ENCODE assay signal across 8 cellular contexts in the genomic region with DNA sequence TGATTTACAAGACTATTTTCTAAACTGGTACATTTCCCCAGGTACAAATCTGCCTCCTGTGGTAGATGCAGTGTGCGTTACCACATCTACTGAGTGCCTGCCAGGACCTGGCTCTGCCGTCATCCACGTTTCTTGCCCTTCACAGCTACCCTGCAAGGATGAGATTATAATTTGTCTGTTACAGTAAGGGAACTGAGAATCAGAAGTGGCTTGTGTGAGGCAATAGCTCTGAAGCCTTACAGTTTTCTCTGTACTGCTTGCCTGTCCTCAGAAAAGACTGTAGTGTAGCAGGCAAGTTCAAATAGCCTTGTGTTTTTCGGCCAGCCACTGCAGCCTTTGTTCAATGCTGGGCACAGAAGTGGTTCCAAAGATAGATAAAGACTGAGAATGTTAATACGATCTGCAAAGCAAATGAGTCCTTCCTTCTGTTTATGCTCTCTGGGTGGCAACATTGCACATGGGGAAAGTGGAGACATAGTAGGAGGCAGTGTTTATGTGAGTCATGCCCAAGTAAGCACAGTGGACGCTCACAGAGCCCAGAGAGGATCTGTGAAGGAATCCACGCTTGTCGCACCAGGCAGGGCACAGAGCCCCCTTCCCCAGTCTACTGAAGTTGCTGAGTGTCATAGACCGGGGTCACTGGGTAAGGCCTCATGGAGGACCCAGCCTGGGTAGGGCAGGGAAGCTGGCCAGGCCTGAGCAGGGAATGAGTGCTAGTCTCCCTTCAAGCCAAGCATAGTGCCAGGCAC. TPM values are rescaled to one million over a fixed set of nuclear protein-coding genes. Genes with fewer than 3 reads are reported as not detected.
DNase-seq lines count a peak whose midpoint lies in the region; TF ChIP-seq lines count a peak whose summit lies in the region.

No MANE protein-coding gene starts in this region.

- H3F3A ChIP-seq in MM.1S (ENCODE audit: insufficient read depth, low read length): no peaks in the 10 kb centered on the region

- TF ChIP-seq CTCF in MM.1S (IDR thresholded peaks at IDR 0.05; ENCODE audit: low read length): no peak

- H2AFZ ChIP-seq in MM.1S (ENCODE audit: low read length): no peak overlapping the region

- H3K4me3 ChIP-seq in muscle layer of colon (ENCODE audit: low read depth in 1 of 2, low read length in 2 of 2) (no peak overlapping the region), MM.1S (ENCODE audit: low read length) (no peak overlapping the region)

- no peaks in the 10 kb centered on the region for H4K20me1 ChIP-seq in MM.1S (ENCODE audit: insufficient read depth, low read length)

- H3K27ac ChIP-seq in muscle layer of colon (ENCODE audit: low read depth, low read length): peak overlapping the region; percentile 90
- H3K27ac ChIP-seq in MM.1S (ENCODE audit: low read length): no peak overlapping the region

- peak overlapping the region; percentile 37 for H3K9ac ChIP-seq in muscle layer of colon (ENCODE audit: low read length)
- H3K9ac ChIP-seq in MM.1S (ENCODE audit: low read length): no peak overlapping the region

- H3K36me3 ChIP-seq in muscle layer of colon (ENCODE audit: insufficient read depth, low read length) (peaks cover 5% of the 10 kb centered on the region), MM.1S (replicated peaks; ENCODE audit: insufficient read depth, low read length) (no peaks in the 10 kb centered on the region)

- DNase-seq in AG08395 (ENCODE audit: low spot score) (peak; percentile 88), NOMO-1 treated with dmso at 0.1 percent for 144 hours (lab: John Stamatoyannopoulos, UW; ENCODE audit: unreplicated experiment) (peak; percentile 93), dedifferentiated amniotic fluid mesenchymal stem cell (ENCODE audit: extremely low spot score) (peak; percentile 72), DMS 273 treated with DMSO at 0.1 percent for 48 hours (lab: John Stamatoyannopoulos, UW) (no peak), MM.1S (no peak), HT-29 (ENCODE audit: low spot score) (no peak), DMS79 treated with DMSO at 0.1 percent for 48 hours (lab: John Stamatoyannopoulos, UW) (no peak)

- no peaks in the 10 kb centered on the region for H3K9me2 ChIP-seq in MM.1S (replicated peaks; ENCODE audit: insufficient read depth, low read length)

- H3K9me3 ChIP-seq in muscle layer of colon (ENCODE audit: low read length): no peaks in the 10 kb centered on the region
- no peaks in the 10 kb centered on the region for H3K9me3 ChIP-seq in MM.1S (replicated peaks; ENCODE audit: insufficient read depth, low read length)

- H3K27me3 ChIP-seq in muscle layer of colon (ENCODE audit: control insufficient read depth in 1 of 2, insufficient read depth in 2 of 2, low read length in 2 of 2) (no peaks in the 10 kb centered on the region), MM.1S (replicated peaks; ENCODE audit: insufficient read depth, low read length) (no peaks in the 10 kb centered on the region)

- H3K79me2 ChIP-seq in MM.1S (ENCODE audit: low read length): no peaks in the 10 kb centered on the region

- H3K4me1 ChIP-seq in muscle layer of colon (ENCODE audit: insufficient read depth, low read length) (peaks cover 89% of the 10 kb centered on the region), MM.1S (ENCODE audit: low read length) (peaks cover 17% of the 10 kb centered on the region)

- H3K4me2 ChIP-seq in MM.1S (ENCODE audit: low read depth, low read length): no peak overlapping the region

RNA-seq across cellular contexts. Expression of a gene that starts 49.1 kb away (rescaled TPM):
- total RNA-seq in HT-29 (2014; rRNA removed; shearing (Covaris generic)): 150 and 153 TPM in 2 replicates

Comparison
In these comparisons a context has a peak if more than half of its experiments do, and no peak if none do; other contexts are left out.
1. DNase-seq: peak in AG08395 (single experiment), NOMO-1 treated with dmso at 0.1 percent for 144 hours (single experiment) and dedifferentiated amniotic fluid mesenchymal stem cell (single experiment); none in DMS 273 treated with DMSO at 0.1 percent for 48 hours (single experiment), MM.1S (single experiment), HT-29 (single experiment) and DMS79 treated with DMSO at 0.1 percent for 48 hours (single experiment).